ENCODE assay signal across 1 cellular context in the genomic region with DNA sequence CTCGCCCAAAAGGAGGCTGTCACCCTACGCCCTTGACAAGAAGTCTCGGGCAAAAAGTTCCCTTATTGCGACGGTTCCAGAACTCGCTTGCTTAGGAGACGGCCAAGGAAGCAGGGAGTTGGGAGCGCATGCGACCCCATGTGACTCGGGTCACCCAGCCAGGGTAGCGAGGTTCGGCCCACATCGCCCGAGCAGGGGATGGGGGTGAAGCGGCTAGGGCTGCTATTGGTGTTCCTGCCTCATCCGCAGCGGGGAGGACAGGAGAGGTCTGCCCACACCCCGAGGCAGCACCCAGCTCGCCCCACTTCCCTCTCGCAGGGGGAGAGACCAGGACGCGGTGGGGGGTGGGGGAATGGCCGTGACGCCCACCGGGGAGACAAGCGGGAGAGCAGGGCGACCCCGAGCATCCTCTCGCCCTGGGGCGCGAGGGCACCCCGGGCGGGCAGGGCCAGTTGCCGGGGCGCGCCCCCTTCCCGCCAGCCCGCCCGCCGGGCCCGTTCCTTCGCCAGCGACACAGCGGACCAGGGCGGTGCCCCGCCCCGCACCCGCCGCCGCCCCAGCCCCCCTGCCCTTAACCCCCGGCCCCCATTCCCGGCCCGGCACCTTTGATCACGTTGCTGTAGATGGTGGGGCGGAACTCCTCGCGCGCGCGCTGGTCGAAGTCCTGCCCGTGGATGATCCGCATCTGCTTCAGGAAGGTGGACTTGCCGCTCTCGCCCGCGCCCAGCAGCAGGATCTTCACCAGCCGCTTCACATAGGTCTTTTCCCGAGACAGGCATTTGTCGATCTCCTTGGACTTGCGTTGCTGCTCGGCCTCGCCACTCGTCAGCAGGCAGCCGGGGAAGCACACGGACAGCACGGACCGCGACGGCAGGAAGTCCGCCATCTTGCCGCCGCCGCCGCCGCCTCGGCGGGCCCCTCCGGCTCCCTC.
TF ChIP-seq lines count a peak whose summit lies in the region.

No MANE protein-coding gene starts in this region.

TF ChIP-seq in K562, 482 proteins besides CTCF, POLR2A, EP300 and RAD21 (continued from another document and continues in another):
- TF ChIP-seq, protein P1, sequence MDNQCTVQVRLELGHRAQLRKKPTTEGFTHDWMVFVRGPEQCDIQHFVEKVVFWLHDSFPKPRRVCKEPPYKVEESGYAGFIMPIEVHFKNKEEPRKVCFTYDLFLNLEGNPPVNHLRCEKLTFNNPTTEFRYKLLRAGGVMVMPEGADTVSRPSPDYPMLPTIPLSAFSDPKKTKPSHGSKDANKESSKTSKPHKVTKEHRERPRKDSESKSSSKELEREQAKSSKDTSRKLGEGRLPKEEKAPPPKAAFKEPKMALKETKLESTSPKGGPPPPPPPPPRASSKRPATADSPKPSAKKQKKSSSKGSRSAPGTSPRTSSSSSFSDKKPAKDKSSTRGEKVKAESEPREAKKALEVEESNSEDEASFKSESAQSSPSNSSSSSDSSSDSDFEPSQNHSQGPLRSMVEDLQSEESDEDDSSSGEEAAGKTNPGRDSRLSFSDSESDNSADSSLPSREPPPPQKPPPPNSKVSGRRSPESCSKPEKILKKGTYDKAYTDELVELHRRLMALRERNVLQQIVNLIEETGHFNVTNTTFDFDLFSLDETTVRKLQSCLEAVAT (IDR thresholded peaks at IDR 0.05) = 0 out of 4 replicates have a peak, but pooled peaks of 1 of the 2 experiments have one; percentile 25
- peak; percentile 12; the same call in 1 of the 2 replicates for TF ChIP-seq SIN3B (IDR thresholded peaks at IDR 0.05; ENCODE audit: low read depth)
- TF ChIP-seq HDAC2 (IDR thresholded peaks at IDR 0.05) = 0 out of 2 replicates have a peak, but pooled peaks have one; percentile 23
- peak; percentile 20; the same call in 1 of the 2 replicates for TF ChIP-seq NCOA6 (IDR thresholded peaks at IDR 0.05)
- 0 out of 2 replicates have a peak, but pooled peaks have one; percentile 58 for TF ChIP-seq NFRKB (IDR thresholded peaks at IDR 0.05; ENCODE audit: low read depth)
- no peak for TF ChIP-seq ZNF76 (CRISPR knock-in tag; IDR thresholded peaks at IDR 0.05; ENCODE audit: borderline replicate concordance)
- TF ChIP-seq E2F6 (IDR thresholded peaks at IDR 0.05; ENCODE audit: borderline replicate concordance in 1 of 2, extremely low read depth in 1 of 2, insufficient read depth in 1 of 2, insufficient read length in 1 of 2, low read depth in 1 of 2, low read length in 1 of 2, poor library complexity in 1 of 2, severe bottlenecking in 1 of 2) = peak in 1 of 2 experiments; percentile 19
- peak; percentile 76 to 95 (median 92) for TF ChIP-seq YY1 (IDR thresholded peaks at IDR 0.05; ENCODE audit: borderline replicate concordance in 1 of 3, control insufficient read depth in 1 of 3, extremely low read depth in 1 of 3, insufficient read depth in 3 of 3, insufficient read length in 1 of 3, insufficient replicate concordance in 2 of 3, low read depth in 1 of 3, low read length in 2 of 3)
- TF ChIP-seq, protein P2, sequence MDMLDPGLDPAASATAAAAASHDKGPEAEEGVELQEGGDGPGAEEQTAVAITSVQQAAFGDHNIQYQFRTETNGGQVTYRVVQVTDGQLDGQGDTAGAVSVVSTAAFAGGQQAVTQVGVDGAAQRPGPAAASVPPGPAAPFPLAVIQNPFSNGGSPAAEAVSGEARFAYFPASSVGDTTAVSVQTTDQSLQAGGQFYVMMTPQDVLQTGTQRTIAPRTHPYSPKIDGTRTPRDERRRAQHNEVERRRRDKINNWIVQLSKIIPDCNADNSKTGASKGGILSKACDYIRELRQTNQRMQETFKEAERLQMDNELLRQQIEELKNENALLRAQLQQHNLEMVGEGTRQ (CRISPR knock-in tag; IDR thresholded peaks at IDR 0.05) = 0 out of 2 replicates have a peak, but pooled peaks have one; percentile 39
- TF ChIP-seq CHD1 (IDR thresholded peaks at IDR 0.05; ENCODE audit: low read length) = peak; percentile 50
- TF ChIP-seq NR1H2 (CRISPR knock-in tag; IDR thresholded peaks at IDR 0.05) = 0 out of 2 replicates have a peak, but pooled peaks have one; percentile 34
- no peak for TF ChIP-seq PTBP1 (IDR thresholded peaks at IDR 0.05; ENCODE audit: low read depth, low read length)
- peak; percentile 89 for TF ChIP-seq KDM5B (IDR thresholded peaks at IDR 0.05; ENCODE audit: insufficient replicate concordance, low read depth, low read length)
- peak; percentile 17 for TF ChIP-seq FIP1L1 (IDR thresholded peaks at IDR 0.05; ENCODE audit: low read depth, low read length, poor library complexity, severe bottlenecking)
- peak; percentile 89; the same call in 1 of the 2 replicates for TF ChIP-seq ZNF431 (CRISPR knock-in tag; IDR thresholded peaks at IDR 0.05)
- TF ChIP-seq EGR1 (conservative IDR thresholded peaks at IDR 0.05) = 0 out of 2 replicates have a peak, but pooled peaks have one; percentile 8
- peak; percentile 83 for TF ChIP-seq SAP30 (IDR thresholded peaks at IDR 0.05; ENCODE audit: borderline replicate concordance, insufficient read depth, low read depth, low read length, poor library complexity, severe bottlenecking)
- TF ChIP-seq BCOR (IDR thresholded peaks at IDR 0.05) = 0 out of 2 replicates have a peak, but pooled peaks have one; percentile 9
- TF ChIP-seq ETV1 (tag; conservative IDR thresholded peaks at IDR 0.05; ENCODE audit: low read depth) = peak; percentile 65; the same call in 1 of the 2 replicates
- no peak for TF ChIP-seq ZBTB9 (CRISPR knock-in tag; IDR thresholded peaks at IDR 0.05)
- TF ChIP-seq WHSC1 (IDR thresholded peaks at IDR 0.05; ENCODE audit: low read length) = no peak
- peak; percentile 84 for TF ChIP-seq CTBP1 (IDR thresholded peaks at IDR 0.05; ENCODE audit: borderline replicate concordance)
- TF ChIP-seq CREM (IDR thresholded peaks at IDR 0.05; ENCODE audit: low read depth) = 0 out of 2 replicates have a peak, but pooled peaks have one; percentile 30
- TF ChIP-seq GABPA (tag; conservative IDR thresholded peaks at IDR 0.05; ENCODE audit: low read depth) = peak; percentile 75
- peak in 1 of 2 experiments; percentile 67; a peak in 1 of 4 replicates for TF ChIP-seq HDAC1 (IDR thresholded peaks at IDR 0.05)
- no peak for TF ChIP-seq ZNF41 (CRISPR knock-in tag; conservative IDR thresholded peaks at IDR 0.05)
- TF ChIP-seq L3MBTL2 (IDR thresholded peaks at IDR 0.05) = no peak
- peak in 1 of 2 experiments; percentile 52; a peak in 1 of 4 replicates for TF ChIP-seq SIN3A (IDR thresholded peaks at IDR 0.05; ENCODE audit: borderline replicate concordance in 2 of 2, control insufficient read depth in 1 of 2, low read depth in 2 of 2, low read length in 2 of 2)
- TF ChIP-seq, protein P3, sequence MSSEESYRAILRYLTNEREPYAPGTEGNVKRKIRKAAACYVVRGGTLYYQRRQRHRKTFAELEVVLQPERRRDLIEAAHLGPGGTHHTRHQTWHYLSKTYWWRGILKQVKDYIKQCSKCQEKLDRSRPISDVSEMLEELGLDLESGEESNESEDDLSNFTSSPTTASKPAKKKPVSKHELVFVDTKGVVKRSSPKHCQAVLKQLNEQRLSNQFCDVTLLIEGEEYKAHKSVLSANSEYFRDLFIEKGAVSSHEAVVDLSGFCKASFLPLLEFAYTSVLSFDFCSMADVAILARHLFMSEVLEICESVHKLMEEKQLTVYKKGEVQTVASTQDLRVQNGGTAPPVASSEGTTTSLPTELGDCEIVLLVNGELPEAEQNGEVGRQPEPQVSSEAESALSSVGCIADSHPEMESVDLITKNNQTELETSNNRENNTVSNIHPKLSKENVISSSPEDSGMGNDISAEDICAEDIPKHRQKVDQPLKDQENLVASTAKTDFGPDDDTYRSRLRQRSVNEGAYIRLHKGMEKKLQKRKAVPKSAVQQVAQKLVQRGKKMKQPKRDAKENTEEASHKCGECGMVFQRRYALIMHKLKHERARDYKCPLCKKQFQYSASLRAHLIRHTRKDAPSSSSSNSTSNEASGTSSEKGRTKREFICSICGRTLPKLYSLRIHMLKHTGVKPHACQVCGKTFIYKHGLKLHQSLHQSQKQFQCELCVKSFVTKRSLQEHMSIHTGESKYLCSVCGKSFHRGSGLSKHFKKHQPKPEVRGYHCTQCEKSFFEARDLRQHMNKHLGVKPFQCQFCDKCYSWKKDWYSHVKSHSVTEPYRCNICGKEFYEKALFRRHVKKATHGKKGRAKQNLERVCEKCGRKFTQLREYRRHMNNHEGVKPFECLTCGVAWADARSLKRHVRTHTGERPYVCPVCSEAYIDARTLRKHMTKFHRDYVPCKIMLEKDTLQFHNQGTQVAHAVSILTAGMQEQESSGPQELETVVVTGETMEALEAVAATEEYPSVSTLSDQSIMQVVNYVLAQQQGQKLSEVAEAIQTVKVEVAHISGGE (CRISPR knock-in tag; IDR thresholded peaks at IDR 0.05) = peak in 2 of 3 experiments; percentile 17 to 79; a peak in 3 of 6 replicates
- peak; percentile 12; the same call in 1 of the 2 replicates for TF ChIP-seq RAD51 (IDR thresholded peaks at IDR 0.05; ENCODE audit: borderline replicate concordance, low read depth)
- TF ChIP-seq, protein P4, sequence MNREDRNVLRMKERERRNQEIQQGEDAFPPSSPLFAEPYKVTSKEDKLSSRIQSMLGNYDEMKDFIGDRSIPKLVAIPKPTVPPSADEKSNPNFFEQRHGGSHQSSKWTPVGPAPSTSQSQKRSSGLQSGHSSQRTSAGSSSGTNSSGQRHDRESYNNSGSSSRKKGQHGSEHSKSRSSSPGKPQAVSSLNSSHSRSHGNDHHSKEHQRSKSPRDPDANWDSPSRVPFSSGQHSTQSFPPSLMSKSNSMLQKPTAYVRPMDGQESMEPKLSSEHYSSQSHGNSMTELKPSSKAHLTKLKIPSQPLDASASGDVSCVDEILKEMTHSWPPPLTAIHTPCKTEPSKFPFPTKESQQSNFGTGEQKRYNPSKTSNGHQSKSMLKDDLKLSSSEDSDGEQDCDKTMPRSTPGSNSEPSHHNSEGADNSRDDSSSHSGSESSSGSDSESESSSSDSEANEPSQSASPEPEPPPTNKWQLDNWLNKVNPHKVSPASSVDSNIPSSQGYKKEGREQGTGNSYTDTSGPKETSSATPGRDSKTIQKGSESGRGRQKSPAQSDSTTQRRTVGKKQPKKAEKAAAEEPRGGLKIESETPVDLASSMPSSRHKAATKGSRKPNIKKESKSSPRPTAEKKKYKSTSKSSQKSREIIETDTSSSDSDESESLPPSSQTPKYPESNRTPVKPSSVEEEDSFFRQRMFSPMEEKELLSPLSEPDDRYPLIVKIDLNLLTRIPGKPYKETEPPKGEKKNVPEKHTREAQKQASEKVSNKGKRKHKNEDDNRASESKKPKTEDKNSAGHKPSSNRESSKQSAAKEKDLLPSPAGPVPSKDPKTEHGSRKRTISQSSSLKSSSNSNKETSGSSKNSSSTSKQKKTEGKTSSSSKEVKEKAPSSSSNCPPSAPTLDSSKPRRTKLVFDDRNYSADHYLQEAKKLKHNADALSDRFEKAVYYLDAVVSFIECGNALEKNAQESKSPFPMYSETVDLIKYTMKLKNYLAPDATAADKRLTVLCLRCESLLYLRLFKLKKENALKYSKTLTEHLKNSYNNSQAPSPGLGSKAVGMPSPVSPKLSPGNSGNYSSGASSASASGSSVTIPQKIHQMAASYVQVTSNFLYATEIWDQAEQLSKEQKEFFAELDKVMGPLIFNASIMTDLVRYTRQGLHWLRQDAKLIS (CRISPR knock-in tag; IDR thresholded peaks at IDR 0.05) = no peak
- 0 out of 2 replicates have a peak, but pooled peaks have one; percentile 11 for TF ChIP-seq SOX6 (IDR thresholded peaks at IDR 0.05)
- peak; percentile 17 for TF ChIP-seq CCNT2 (IDR thresholded peaks at IDR 0.05; ENCODE audit: borderline replicate concordance, extremely low read depth, insufficient read length, low read depth, low read length)
- TF ChIP-seq NONO (IDR thresholded peaks at IDR 0.05; ENCODE audit: low read depth in 2 of 2, low read length in 1 of 2) = 0 out of 4 replicates have a peak, but pooled peaks of 1 of the 2 experiments have one; percentile 33
- peak in 1 of 2 experiments; percentile 42; a peak in 2 of 4 replicates for TF ChIP-seq NRF1 (conservative IDR thresholded peaks at IDR 0.05 in 1 of 2, IDR thresholded peaks at IDR 0.05 in 1 of 2)
- TF ChIP-seq UBTF (IDR thresholded peaks at IDR 0.05; ENCODE audit: borderline replicate concordance in 1 of 2, low read depth in 2 of 2, low read length in 2 of 2) = 0 out of 4 replicates have a peak, but pooled peaks of 1 of the 2 experiments have one; percentile 43
